2 cellular contexts compared by ENCODE assay signal in genomic region chr7:156618078-156618790, GRCh38.
TF ChIP-seq lines count a peak whose summit lies in the region.

No MANE protein-coding gene starts in this region.

TF ChIP-seq in HEK293, 187 proteins besides CTCF, POLR2A, EP300 and RAD21 (continues in another document):
- TF ChIP-seq ZNF140 (tag by site-specific recombination; IDR thresholded peaks at IDR 0.05) (peak; percentile 20; the same call in 1 of the 2 replicates), SALL2 (tag by site-specific recombination; IDR thresholded peaks at IDR 0.05; ENCODE audit: borderline replicate concordance) (no peak), BCL11A (tag by site-specific recombination; IDR thresholded peaks at IDR 0.05; ENCODE audit: low read depth) (no peak), YY1 (tag by site-specific recombination; IDR thresholded peaks at IDR 0.05) (no peak), ZNF560 (tag by site-specific recombination; IDR thresholded peaks at IDR 0.05; ENCODE audit: borderline replicate concordance) (no peak), ZNF394 (tag by site-specific recombination; IDR thresholded peaks at IDR 0.05; ENCODE audit: borderline replicate concordance) (peak; percentile 68; the same call in 1 of the 2 replicates), PRDM1 (tag by site-specific recombination; IDR thresholded peaks at IDR 0.05) (no peak), ZNF426 (tag by site-specific recombination; IDR thresholded peaks at IDR 0.05) (peak; percentile 55), ZNF48 (tag by site-specific recombination; IDR thresholded peaks at IDR 0.05) (no peak), ZNF792 (tag by site-specific recombination; IDR thresholded peaks at IDR 0.05) (no peak), ZBTB8A (tag by site-specific recombination; IDR thresholded peaks at IDR 0.05) (peak; percentile 38; the same call in 1 of the 2 replicates), SP2 (tag by site-specific recombination; IDR thresholded peaks at IDR 0.05) (no peak), ZNF654 (tag by site-specific recombination; IDR thresholded peaks at IDR 0.05; ENCODE audit: low read depth) (0 out of 2 replicates have a peak, but pooled peaks have one; percentile 6), ZNF580 (tag by site-specific recombination; IDR thresholded peaks at IDR 0.05) (no peak), ZNF26 (tag by site-specific recombination; IDR thresholded peaks at IDR 0.05) (no peak), ZNF280D (tag by site-specific recombination; IDR thresholded peaks at IDR 0.05) (no peak)
- TF ChIP-seq, protein P1, sequence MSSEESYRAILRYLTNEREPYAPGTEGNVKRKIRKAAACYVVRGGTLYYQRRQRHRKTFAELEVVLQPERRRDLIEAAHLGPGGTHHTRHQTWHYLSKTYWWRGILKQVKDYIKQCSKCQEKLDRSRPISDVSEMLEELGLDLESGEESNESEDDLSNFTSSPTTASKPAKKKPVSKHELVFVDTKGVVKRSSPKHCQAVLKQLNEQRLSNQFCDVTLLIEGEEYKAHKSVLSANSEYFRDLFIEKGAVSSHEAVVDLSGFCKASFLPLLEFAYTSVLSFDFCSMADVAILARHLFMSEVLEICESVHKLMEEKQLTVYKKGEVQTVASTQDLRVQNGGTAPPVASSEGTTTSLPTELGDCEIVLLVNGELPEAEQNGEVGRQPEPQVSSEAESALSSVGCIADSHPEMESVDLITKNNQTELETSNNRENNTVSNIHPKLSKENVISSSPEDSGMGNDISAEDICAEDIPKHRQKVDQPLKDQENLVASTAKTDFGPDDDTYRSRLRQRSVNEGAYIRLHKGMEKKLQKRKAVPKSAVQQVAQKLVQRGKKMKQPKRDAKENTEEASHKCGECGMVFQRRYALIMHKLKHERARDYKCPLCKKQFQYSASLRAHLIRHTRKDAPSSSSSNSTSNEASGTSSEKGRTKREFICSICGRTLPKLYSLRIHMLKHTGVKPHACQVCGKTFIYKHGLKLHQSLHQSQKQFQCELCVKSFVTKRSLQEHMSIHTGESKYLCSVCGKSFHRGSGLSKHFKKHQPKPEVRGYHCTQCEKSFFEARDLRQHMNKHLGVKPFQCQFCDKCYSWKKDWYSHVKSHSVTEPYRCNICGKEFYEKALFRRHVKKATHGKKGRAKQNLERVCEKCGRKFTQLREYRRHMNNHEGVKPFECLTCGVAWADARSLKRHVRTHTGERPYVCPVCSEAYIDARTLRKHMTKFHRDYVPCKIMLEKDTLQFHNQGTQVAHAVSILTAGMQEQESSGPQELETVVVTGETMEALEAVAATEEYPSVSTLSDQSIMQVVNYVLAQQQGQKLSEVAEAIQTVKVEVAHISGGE (tag by site-specific recombination; conservative IDR thresholded peaks at IDR 0.05; ENCODE audit: low read depth) = peak; percentile 37

TF ChIP-seq in K562, 482 proteins besides CTCF, POLR2A, EP300 and RAD21:
- 0 out of 2 replicates have a peak, but pooled peaks have one; percentile 58 for TF ChIP-seq RBM14 (IDR thresholded peaks at IDR 0.05; ENCODE audit: borderline replicate concordance, insufficient read depth, low read depth, low read length)
- TF ChIP-seq, protein P2, sequence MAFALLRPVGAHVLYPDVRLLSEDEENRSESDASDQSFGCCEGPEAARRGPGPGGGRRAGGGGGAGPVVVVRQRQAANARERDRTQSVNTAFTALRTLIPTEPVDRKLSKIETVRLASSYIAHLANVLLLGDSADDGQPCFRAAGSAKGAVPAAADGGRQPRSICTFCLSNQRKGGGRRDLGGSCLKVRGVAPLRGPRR (CRISPR knock-in tag; IDR thresholded peaks at IDR 0.05) = no peak
TF ChIP-seq in K562: peak in this region for 1.
